16 cellular contexts compared by ENCODE assay signal in the genomic region with DNA sequence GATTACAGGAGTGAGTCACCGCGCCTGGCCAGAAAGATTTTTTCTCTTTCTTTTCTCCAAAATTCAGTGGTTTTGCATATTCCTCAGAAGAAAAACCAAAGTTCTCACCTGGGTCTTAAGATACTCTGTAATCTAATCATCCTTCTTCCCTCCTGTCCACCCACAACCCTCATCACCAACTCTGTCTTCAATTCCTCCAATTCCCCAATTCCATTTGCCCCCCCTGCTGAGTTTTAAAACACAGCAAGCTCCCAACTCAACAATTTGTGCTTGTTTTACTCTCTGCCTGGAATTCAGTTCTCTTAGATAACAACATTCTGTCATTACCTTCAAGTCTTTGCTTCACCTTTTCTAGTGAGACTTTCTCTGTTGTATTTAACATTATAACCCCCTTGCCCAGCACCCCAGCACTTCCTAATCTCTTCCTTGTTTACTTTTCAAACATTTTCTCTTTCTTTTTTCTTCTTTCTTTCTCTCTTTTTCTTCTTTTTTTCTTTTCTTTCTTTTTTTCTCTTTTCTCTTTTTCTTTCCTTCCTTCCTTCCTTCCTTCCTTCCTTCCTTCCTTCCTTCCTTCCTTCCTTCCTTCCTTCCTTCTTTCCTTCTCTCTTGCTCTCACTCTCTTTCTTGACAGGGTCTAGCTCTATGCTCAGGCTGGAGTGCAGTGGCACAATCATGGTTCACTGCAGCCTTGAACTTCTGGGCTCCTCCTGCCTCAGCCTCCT. TPM values are rescaled to one million over a fixed set of nuclear protein-coding genes. Genes with fewer than 3 reads are reported as not detected.
DNase-seq lines count a peak whose midpoint lies in the region; ATAC-seq and TF ChIP-seq lines count a peak whose summit lies in the region.
"Had no signal": no experiment of that assay in that cellular context is flagged by ENCODE, and none has a peak within 500 bp of the region (broad histone marks: within the 10 kb centered on the region; RNA-seq: fewer than 3 reads in every experiment).

No MANE protein-coding gene starts in this region.

- H2AFZ ChIP-seq in GM23338 = no peak overlapping the region
- H2AFZ ChIP-seq: GM23248 had no signal

- H3K4me2 ChIP-seq in GM23338 = no peak overlapping the region
- H3K4me2 ChIP-seq in mesendoderm (ENCODE audit: low read length) = no peak overlapping the region
- H3K4me2 ChIP-seq: A549, BLaER1 had no signal

- H3K9me2 ChIP-seq in GM23338 (ENCODE audit: insufficient read depth) = no peaks in the 10 kb centered on the region

- H3K36me3 ChIP-seq in GM23338 (ENCODE audit: insufficient read depth) = no peaks in the 10 kb centered on the region
- no peaks in the 10 kb centered on the region for H3K36me3 ChIP-seq in HEK293 (ENCODE audit: control insufficient read depth in 2 of 2, insufficient read depth in 1 of 2, low read length in 2 of 2)
- H3K36me3 ChIP-seq in mesendoderm (ENCODE audit: control insufficient read depth, insufficient read depth, low read length) = no peaks in the 10 kb centered on the region
- H3K36me3 ChIP-seq: BLaER1 had no signal

- no peaks in the 10 kb centered on the region for H4K20me1 ChIP-seq in GM23338 (replicated peaks; ENCODE audit: insufficient read depth)
- H4K20me1 ChIP-seq: BLaER1 had no signal

- H4K5ac ChIP-seq in mesendoderm (ENCODE audit: low read length) = no peak overlapping the region

- no CpG with 5 or more reads among the region's 2 CpGs for WGBS in mesendoderm (ENCODE audit: extremely low coverage, insufficient coverage, low lambda C conversion rate)

- H2BK15ac ChIP-seq in mesendoderm (replicated peaks; ENCODE audit: low read depth) = no peak overlapping the region

- no peak overlapping the region for H2BK5ac ChIP-seq in mesendoderm (ENCODE audit: low read length)

- no peak overlapping the region for H3K23ac ChIP-seq in mesendoderm (ENCODE audit: low read length)

- H3K4me1 ChIP-seq in GM23338 (ENCODE audit: insufficient read depth) (no peaks in the 10 kb centered on the region), HEK293 (ENCODE audit: control insufficient read depth, insufficient read depth, low read length) (peaks cover 3% of the 10 kb centered on the region), mesendoderm (ENCODE audit: control insufficient read depth, low read depth, low read length) (no peaks in the 10 kb centered on the region)
- H3K4me1 ChIP-seq: Caco-2 had no signal

- H3K27ac ChIP-seq in GM23338 (ENCODE audit: low read depth) (no peak overlapping the region), HEK293 (ENCODE audit: extremely low read depth, low read depth, low read length) (no peak overlapping the region), mesendoderm (ENCODE audit: low read depth, low read length) (no peak overlapping the region)
- H3K27ac ChIP-seq: BLaER1, GM23248 had no signal

- no peak overlapping the region for H3K56ac ChIP-seq in mesendoderm (ENCODE audit: low read length)

- POLR2A ChIA-PET in HEK293 (lab: Yijun Ruan, JAX) = interaction anchor here (0.7 to 0.8 kb wide), 2 partner anchors 22 to 321 kb away, joined by 4 to 5 read pairs; no protein-coding TSS in a partner anchor

- CTCF ChIA-PET in HEK293 (lab: Yijun Ruan, JAX) = interaction anchor here (0.7 to 10.6 kb wide), 8 partner anchors 9 to 340 kb away, joined by 3 to 296 read pairs (median 4); no protein-coding TSS in a partner anchor

- TF ChIP-seq CTCF in GM23338 (conservative IDR thresholded peaks at IDR 0.05; ENCODE audit: low read depth in 2 of 2) (no peak), HEK293 (tag by site-specific recombination; IDR thresholded peaks at IDR 0.05) (no peak)

- peaks cover 4% of the 10 kb centered on the region for H3K27me3 Mint-ChIP-seq in GM23338 (ENCODE audit: insufficient read depth, low read depth, poor library complexity)
- peaks cover 13% of the 10 kb centered on the region for H3K27me3 Mint-ChIP-seq in activated T-helper 17 cell treated with anti-CD3 and anti-CD28 coated beads, Interleukin-2, amount 50 U/mL, for 72 hours

- H3K79me1 ChIP-seq in mesendoderm (ENCODE audit: low read length) = no peaks in the 10 kb centered on the region

- H2AK5ac ChIP-seq in mesendoderm (ENCODE audit: low read length) = no peak overlapping the region

- H3F3A ChIP-seq in GM23338 (replicated peaks; ENCODE audit: low read depth) = no peaks in the 10 kb centered on the region

- no peak overlapping the region for H3K27ac Mint-ChIP-seq in GM23338
- H3K27ac Mint-ChIP-seq in activated T-helper 17 cell treated with anti-CD3 and anti-CD28 coated beads, Interleukin-2, amount 50 U/mL, for 72 hours = peak overlapping the region; percentile 14
- H3K27ac Mint-ChIP-seq: H9 had no signal

- DNase-seq in GM23338 (ENCODE audit: low spot score) (peak; percentile 32), mesendoderm (peak; percentile 75), NCI-H345 treated with DMSO at 0.1 percent for 48 hours (lab: John Stamatoyannopoulos, UW; ENCODE audit: unreplicated experiment) (no peak), NCI-H226 (no peak)
- DNase-seq: Caco-2; CD8-positive, alpha-beta memory T cell; DMS53; GF-D8; H9 had no signal

- peaks cover 5% of the 10 kb centered on the region; the same call in 1 of the 3 replicates for H3K4me1 Mint-ChIP-seq in GM23338
- no peaks in the 10 kb centered on the region for H3K4me1 Mint-ChIP-seq in activated T-helper 17 cell treated with anti-CD3 and anti-CD28 coated beads, Interleukin-2, amount 50 U/mL, for 72 hours
- H3K4me1 Mint-ChIP-seq: CD8-positive, alpha-beta memory T cell had no signal

- no peaks in the 10 kb centered on the region for H3K27me3 ChIP-seq in GM23338 (ENCODE audit: insufficient read depth)
- H3K27me3 ChIP-seq in mesendoderm (ENCODE audit: insufficient read depth, low read length, poor library complexity) = no peaks in the 10 kb centered on the region
- H3K27me3 ChIP-seq: BLaER1 had no signal

- no peak overlapping the region for H2BK120ac ChIP-seq in mesendoderm (ENCODE audit: low read depth, low read length)

- H3K4me3 ChIP-seq in GM23338 = no peak overlapping the region
- H3K4me3 ChIP-seq in HEK293 (ENCODE audit: low read depth, low read length) = no peak overlapping the region
- no peak overlapping the region for H3K4me3 ChIP-seq in mesendoderm (ENCODE audit: low read length)
- H3K4me3 ChIP-seq: A549, BLaER1, GM23248 had no signal

- H3K9me3 ChIP-seq in HEK293 (ENCODE audit: control insufficient read depth, insufficient read depth, low read depth, low read length) = no peaks in the 10 kb centered on the region
- H3K9me3 ChIP-seq: BLaER1, Caco-2 had no signal

- H3K4ac ChIP-seq in mesendoderm (ENCODE audit: low read depth, low read length) = no peak overlapping the region

- ATAC-seq in GM23338 (no peak), GM21576 (IDR thresholded peaks at IDR 0.05; ENCODE audit: unreplicated experiment) (no peak)
- ATAC-seq in activated T-helper 17 cell treated with anti-CD3 and anti-CD28 coated beads, Interleukin-2, amount 50 U/mL, for 72 hours (replicated peaks) = no peak
- ATAC-seq: A549 had no signal

- no peaks in the 10 kb centered on the region; the same call in 2 of the 3 replicates for H3K9me3 Mint-ChIP-seq in GM23338
- H3K9me3 Mint-ChIP-seq in activated T-helper 17 cell treated with anti-CD3 and anti-CD28 coated beads, Interleukin-2, amount 50 U/mL, for 72 hours = no peaks in the 10 kb centered on the region
- H3K9me3 Mint-ChIP-seq: H9 had no signal

- H3K79me2 ChIP-seq in GM23338 (replicated peaks; ENCODE audit: insufficient read depth) = no peaks in the 10 kb centered on the region
- H3K79me2 ChIP-seq in mesendoderm (ENCODE audit: control insufficient read depth, insufficient read depth, low read length) = no peaks in the 10 kb centered on the region

- no peaks in the 10 kb centered on the region for H3K36me3 Mint-ChIP-seq in GM23338 (ENCODE audit: low read depth)
- H3K36me3 Mint-ChIP-seq in activated T-helper 17 cell treated with anti-CD3 and anti-CD28 coated beads, Interleukin-2, amount 50 U/mL, for 72 hours (ENCODE audit: low read depth) = no peaks in the 10 kb centered on the region

- no peak overlapping the region for H3K18ac ChIP-seq in mesendoderm (ENCODE audit: low read length)

- H3K9ac ChIP-seq in mesendoderm (ENCODE audit: low read length) = no peak overlapping the region
- H3K9ac ChIP-seq: BLaER1, GM23248 had no signal

- no peak overlapping the region for H4K8ac ChIP-seq in mesendoderm (ENCODE audit: low read depth, low read length)

- H3K4me3 Mint-ChIP-seq in GM23338 = no peak overlapping the region
- no peak overlapping the region for H3K4me3 Mint-ChIP-seq in activated T-helper 17 cell treated with anti-CD3 and anti-CD28 coated beads, Interleukin-2, amount 50 U/mL, for 72 hours
- H3K4me3 Mint-ChIP-seq: CD8-positive, alpha-beta memory T cell; H9 had no signal

TF ChIP-seq in GM23338, 12 proteins besides CTCF, POLR2A, EP300 and RAD21 (continues in another document):
- TF ChIP-seq ZNF331 (CRISPR knock-in tag; IDR thresholded peaks at IDR 0.05; ENCODE audit: low read depth) = no peak

TF ChIP-seq in HEK293, 187 proteins besides CTCF, POLR2A, EP300 and RAD21:
- TF ChIP-seq SCRT1 (tag by site-specific recombination; IDR thresholded peaks at IDR 0.05; ENCODE audit: borderline replicate concordance) = peak; percentile 10; the same call in 1 of the 2 replicates
- peak; percentile 76 for TF ChIP-seq ZNF366 (tag by site-specific recombination; conservative IDR thresholded peaks at IDR 0.05)
- no peak for TF ChIP-seq ZNF544 (tag by site-specific recombination; IDR thresholded peaks at IDR 0.05)

RNA-seq across cellular contexts. Expression of a gene that starts 7.8 kb away (rescaled TPM):
- not detected in 2 replicates for total RNA-seq in GM23338 (2014; rRNA removed; shearing (Covaris generic))
- not detected in 2 replicates for polyA plus RNA-seq in GM23338 (2016; fragmentation: Nextera tagmentation; extraction: Ambion mirVana)
- total RNA-seq in activated T-helper 17 cell treated with anti-CD3 and anti-CD28 coated beads, Interleukin-2, amount 50 U/mL, for 72 hours = under 1 TPM; 0.42 to 0.67 TPM
- not detected for polyA plus RNA-seq in mesendoderm (2013, experiment 1 of 2)
- not detected for polyA plus RNA-seq in mesendoderm (2013, experiment 2 of 2)
- total RNA-seq: Caco-2, GM23248, H9, HT-29 had no signal
- polyA plus RNA-seq: A549; CD8-positive, alpha-beta memory T cell; GM23248 had no signal

RNA-seq across cellular contexts. Expression of a gene that starts 16.6 kb away (rescaled TPM):
- not detected in 2 replicates for total RNA-seq in GM23338 (2014; rRNA removed; shearing (Covaris generic))
- polyA plus RNA-seq in GM23338 (2016; fragmentation: Nextera tagmentation; extraction: Ambion mirVana) = not detected in 2 replicates
- not detected for total RNA-seq in activated T-helper 17 cell treated with anti-CD3 and anti-CD28 coated beads, Interleukin-2, amount 50 U/mL, for 72 hours
- polyA plus RNA-seq in mesendoderm (2013, experiment 1 of 2) = not detected
- not detected for polyA plus RNA-seq in mesendoderm (2013, experiment 2 of 2)
- total RNA-seq: Caco-2; CD8-positive, alpha-beta memory T cell; GM23248; H9; HT-29 had no signal
- polyA plus RNA-seq: A549; CD8-positive, alpha-beta memory T cell; GM23248 had no signal

Comparison
In these comparisons a context has a peak if more than half of its experiments do, and no peak if none do; other contexts are left out.
1. DNase-seq: peak in GM23338 (single experiment) and mesendoderm (single experiment); none in NCI-H345 treated with DMSO at 0.1 percent for 48 hours (single experiment) and NCI-H226 (single experiment).